ENCODE assay signal across 25 cellular contexts in the genomic region with DNA sequence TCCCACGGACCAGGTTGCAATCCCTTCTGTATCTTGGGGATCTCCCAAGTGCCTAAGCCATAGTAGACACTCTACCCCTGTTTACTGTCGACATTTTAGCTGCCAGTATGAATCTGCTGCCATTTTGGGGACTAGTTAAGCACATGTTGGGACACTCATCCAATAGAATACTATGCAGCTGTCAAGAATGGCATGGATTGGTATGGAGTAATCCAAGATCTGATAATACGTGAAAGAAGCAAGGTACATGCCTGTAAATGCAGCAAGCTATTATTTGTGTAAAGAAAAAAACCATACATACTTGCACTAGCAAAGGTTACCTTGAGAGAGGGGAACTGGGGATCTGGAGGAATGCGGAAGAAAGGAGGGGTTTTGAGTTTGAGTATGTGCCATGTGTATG.
"Had no signal": no experiment of that assay in that cellular context is flagged by ENCODE, and none has a peak within 500 bp of the region (broad histone marks: within the 10 kb centered on the region; RNA-seq: fewer than 3 reads in every experiment).

No MANE protein-coding gene starts in this region.

- H3K9me3 ChIP-seq: breast epithelium, esophagus squamous epithelium, right lobe of liver, thoracic aorta, vagina had no signal

- H3K4me3 ChIP-seq: breast epithelium, esophagus squamous epithelium, neural progenitor cell, right lobe of liver, thoracic aorta, vagina had no signal

- H3K9ac ChIP-seq: neural progenitor cell had no signal

- H3K27me3 ChIP-seq: breast epithelium, neural progenitor cell, right lobe of liver, vagina had no signal

- H3K27me3 Mint-ChIP-seq: activated naive CD4-positive, alpha-beta T cell treated with anti-CD3 and anti-CD28 coated beads, Interleukin-2, amount 50 U/mL, for 24 hours; stimulated activated naive CD8-positive, alpha-beta T cell treated with anti-CD3 and anti-CD28 coated beads, Interleukin-15, Interleukin-2, amounts not matched to agents 100 ng/mL and 50 ng/mL, for 24 hours; T-helper 17 cell; type B pancreatic cell had no signal

- H3K27ac ChIP-seq: breast epithelium, esophagus squamous epithelium, neural progenitor cell, right lobe of liver, thoracic aorta, vagina had no signal

- H3K9me3 Mint-ChIP-seq: activated CD4-positive, alpha-beta memory T cell treated with anti-CD3 and anti-CD28 coated beads for 36 hours; activated CD4-positive, alpha-beta T cell treated with anti-CD3 and anti-CD28 coated beads, Interleukin-2, amount 10 ng/mL, durations not matched to agents 24 days and 14 days; activated naive CD4-positive, alpha-beta T cell treated with anti-CD3 and anti-CD28 coated beads, Interleukin-2, amount 50 U/mL, for 24 hours; activated naive CD8-positive, alpha-beta T cell treated with anti-CD3 and anti-CD28 coated beads, Interleukin-2, amount 50 U/mL, for 24 hours; activated T-helper 17 cell treated with anti-CD3 and anti-CD28 coated beads, Interleukin-2, amount 50 U/mL, for 72 hours; naive thymus-derived CD8-positive, alpha-beta T cell; neural progenitor cell; stimulated activated naive CD8-positive, alpha-beta T cell treated with anti-CD3 and anti-CD28 coated beads, Interleukin-15, Interleukin-2, amounts not matched to agents 100 ng/mL and 50 ng/mL, for 24 hours; type B pancreatic cell had no signal

- ATAC-seq: activated naive CD8-positive, alpha-beta T cell treated with anti-CD3 and anti-CD28 coated beads, Interleukin-2, amount 50 U/mL, for 24 hours; activated T-helper 17 cell treated with anti-CD3 and anti-CD28 coated beads, Interleukin-2, amount 50 U/mL, for 72 hours; naive thymus-derived CD8-positive, alpha-beta T cell; T-helper 17 cell had no signal

- DNase-seq: activated CD4-positive, alpha-beta memory T cell treated with anti-CD3 and anti-CD28 coated beads for 36 hours; activated CD4-positive, alpha-beta T cell treated with anti-CD3 and anti-CD28 coated beads, Interleukin-2, amount 10 ng/mL, durations not matched to agents 24 days and 14 days; activated CD4-positive, CD25-positive, alpha-beta regulatory T cell treated with anti-CD3 and anti-CD28 coated beads, Interleukin-2, amount 50 U/mL, for 72 hours; activated gamma-delta T cell treated with Interleukin-2 at 50 U/mL for 16 hours; activated naive CD8-positive, alpha-beta T cell treated with anti-CD3 and anti-CD28 coated beads, Interleukin-2, amount 50 U/mL, for 24 hours; activated T-cell treated with anti-CD3 and anti-CD28 coated beads, Interleukin-2, amount 50 U/mL, for 1 hour; central memory CD4-positive, alpha-beta T cell; effector CD8-positive, alpha-beta T cell; esophagus squamous epithelium; glutamatergic neuron; left cardiac atrium; left ventricle myocardium superior; midbrain; naive thymus-derived CD8-positive, alpha-beta T cell; right lobe of liver; stimulated activated CD4-positive, alpha-beta T cell treated with anti-CD3 and anti-CD28 coated beads, Interleukin-4, amount 100 ng/mL, for 1 hour; T-helper 17 cell had no signal

- H3K36me3 Mint-ChIP-seq: activated CD4-positive, alpha-beta memory T cell treated with anti-CD3 and anti-CD28 coated beads for 36 hours; activated naive CD4-positive, alpha-beta T cell treated with anti-CD3 and anti-CD28 coated beads, Interleukin-2, amount 50 U/mL, for 24 hours; naive thymus-derived CD8-positive, alpha-beta T cell; neural progenitor cell; type B pancreatic cell had no signal

- H3K4me1 Mint-ChIP-seq: activated CD4-positive, alpha-beta T cell treated with anti-CD3 and anti-CD28 coated beads, Interleukin-2, amount 10 ng/mL, durations not matched to agents 24 days and 14 days; activated naive CD4-positive, alpha-beta T cell treated with anti-CD3 and anti-CD28 coated beads, Interleukin-2, amount 50 U/mL, for 24 hours; activated T-helper 17 cell treated with anti-CD3 and anti-CD28 coated beads, Interleukin-2, amount 50 U/mL, for 72 hours; T-helper 17 cell had no signal

- H3K4me3 Mint-ChIP-seq: activated CD4-positive, alpha-beta memory T cell treated with anti-CD3 and anti-CD28 coated beads for 36 hours; activated CD4-positive, alpha-beta T cell treated with anti-CD3 and anti-CD28 coated beads, Interleukin-2, amount 10 ng/mL, durations not matched to agents 24 days and 14 days; activated naive CD4-positive, alpha-beta T cell treated with anti-CD3 and anti-CD28 coated beads, Interleukin-2, amount 50 U/mL, for 24 hours; activated naive CD8-positive, alpha-beta T cell treated with anti-CD3 and anti-CD28 coated beads, Interleukin-2, amount 50 U/mL, for 24 hours; activated T-helper 17 cell treated with anti-CD3 and anti-CD28 coated beads, Interleukin-2, amount 50 U/mL, for 72 hours; naive thymus-derived CD8-positive, alpha-beta T cell; neural progenitor cell; stimulated activated naive CD8-positive, alpha-beta T cell treated with anti-CD3 and anti-CD28 coated beads, Interleukin-15, Interleukin-2, amounts not matched to agents 100 ng/mL and 50 ng/mL, for 24 hours; T-helper 17 cell; type B pancreatic cell had no signal

- H3K4me1 ChIP-seq: breast epithelium, vagina had no signal

- H3K36me3 ChIP-seq: breast epithelium, esophagus squamous epithelium, neural progenitor cell, right lobe of liver, thoracic aorta, vagina had no signal

- H3K27ac Mint-ChIP-seq: activated CD4-positive, alpha-beta memory T cell treated with anti-CD3 and anti-CD28 coated beads for 36 hours; activated CD4-positive, alpha-beta T cell treated with anti-CD3 and anti-CD28 coated beads, Interleukin-2, amount 10 ng/mL, durations not matched to agents 24 days and 14 days; activated naive CD4-positive, alpha-beta T cell treated with anti-CD3 and anti-CD28 coated beads, Interleukin-2, amount 50 U/mL, for 24 hours; activated naive CD8-positive, alpha-beta T cell treated with anti-CD3 and anti-CD28 coated beads, Interleukin-2, amount 50 U/mL, for 24 hours; activated T-helper 17 cell treated with anti-CD3 and anti-CD28 coated beads, Interleukin-2, amount 50 U/mL, for 72 hours; neural progenitor cell; T-helper 17 cell; type B pancreatic cell had no signal
